Comparison of ENCODE assay signal across 9 cellular contexts in genomic region chr13:96090240-96091101, GRCh38. TPM values are rescaled to one million over a fixed set of nuclear protein-coding genes. Genes with fewer than 3 reads are reported as not detected.
A peak's percentile ranks its signal among the peaks of the same experiment; 100 is the strongest.
DNase-seq lines count a peak whose midpoint lies in the region; ATAC-seq and TF ChIP-seq lines count a peak whose summit lies in the region.
"Had no signal": no experiment of that assay in that cellular context is flagged by ENCODE, and none has a peak within 500 bp of the region (broad histone marks: within the 10 kb centered on the region; RNA-seq: fewer than 3 reads in every experiment).

No MANE protein-coding gene starts in this region.

- H3K4me3 ChIP-seq in GM12864 (ENCODE audit: low read depth, low read length) (peak overlapping the region; percentile 49), foreskin fibroblast (ENCODE audit: low read depth in 1 of 2, low read length in 2 of 2) (peak overlapping the region in 1 of 2 donors; percentile 31), prostate gland (peak overlapping the region; percentile 23 to 38)

- no peak for TF ChIP-seq POLR2A in prostate gland (IDR thresholded peaks at IDR 0.05)

- H3K4me1 ChIP-seq in prostate gland (replicated peaks), result no peaks in the 10 kb centered on the region

- H3K27me3 ChIP-seq in prostate gland (replicated peaks; ENCODE audit: insufficient read depth), result no peaks in the 10 kb centered on the region

- DNase-seq in GM12864 (ENCODE audit: low read depth), result no peak
- DNase-seq in HCEC 1CT, result peak; percentile 9
- DNase-seq in RPMI8226, result peak; percentile 8
- peak; percentile 12 to 47 for DNase-seq in foreskin fibroblast
- DNase-seq in prostate gland (ENCODE audit: low spot score), result no peak
- DNase-seq in central memory CD4-positive, alpha-beta T cell, result no peak
- DNase-seq in T-helper 17 cell, result no peak

- no peak overlapping the region for H3K4me3 Mint-ChIP-seq in T-helper 17 cell

- TF ChIP-seq CTCF in GM12864 (IDR thresholded peaks at IDR 0.05; ENCODE audit: low read depth, low read length, missing control alignments), result no peak
- TF ChIP-seq CTCF in foreskin fibroblast (IDR thresholded peaks at IDR 0.05; ENCODE audit: low read depth, low read length), result no peak
- no peak for TF ChIP-seq CTCF in prostate gland (IDR thresholded peaks at IDR 0.05)

- H3K4me1 Mint-ChIP-seq in T-helper 17 cell, result no peaks in the 10 kb centered on the region

- no peak for ATAC-seq in GM21737 (IDR thresholded peaks at IDR 0.05; ENCODE audit: unreplicated experiment)
- ATAC-seq in T-helper 17 cell, result no peak

- H3K9me3 ChIP-seq in prostate gland (no peaks in the 10 kb centered on the region), T-helper 17 cell (ENCODE audit: control insufficient read depth, low read length, poor library complexity, severe bottlenecking) (peaks cover 2% of the 10 kb centered on the region)

- intact Hi-C loops in prostate gland (cut with DNase I), result no loop called here

- H3K36me3 ChIP-seq in prostate gland, result no peaks in the 10 kb centered on the region

- no peak overlapping the region for H3K27ac Mint-ChIP-seq in T-helper 17 cell

- 1% methylated on average over 52 of the region's 133 CpGs for WGBS in prostate gland

- peaks cover 62% of the 10 kb centered on the region for H3K27me3 Mint-ChIP-seq in T-helper 17 cell

- H3K27ac ChIP-seq in prostate gland, result no peak overlapping the region

- peaks cover 4% of the 10 kb centered on the region for H3K36me3 Mint-ChIP-seq in T-helper 17 cell (ENCODE audit: low read depth)

RNA-seq across cellular contexts. Expression of gene HS6ST3, which starts 0.6 kb away (rescaled TPM):
- total RNA-seq in prostate gland, result 1 to 10 TPM in 1 of 2 donors, under 1 TPM in 1; 0.97 to 1.0 TPM
- not detected for total RNA-seq in T-helper 17 cell
- total RNA-seq: NCI-H460 had no signal

RNA-seq across cellular contexts. Expression of gene UGGT2, which starts 37.3 kb away (rescaled TPM):
- total RNA-seq in prostate gland (10 to 100 TPM; 21.1 to 26.1 TPM), T-helper 17 cell (under 1 TPM; 0.50 to 0.67 TPM)

Comparison
In these comparisons a context has a peak if more than half of its experiments do, and no peak if none do; other contexts are left out.
1. DNase-seq: peak in HCEC 1CT (single experiment), RPMI8226 (single experiment) and foreskin fibroblast (2 of 2); none in GM12864 (single experiment), prostate gland (single experiment), central memory CD4-positive, alpha-beta T cell (single experiment) and T-helper 17 cell (0 of 3).
2. RNA of gene UGGT2, which starts 37.3 kb away (total RNA-seq): 21.1 to 26.1 TPM in prostate gland; 0.50 to 0.67 TPM in T-helper 17 cell; every median in the first group is over 10 times any median in the second.